ENCODE assay signal across 27 cellular contexts in the genomic region with DNA sequence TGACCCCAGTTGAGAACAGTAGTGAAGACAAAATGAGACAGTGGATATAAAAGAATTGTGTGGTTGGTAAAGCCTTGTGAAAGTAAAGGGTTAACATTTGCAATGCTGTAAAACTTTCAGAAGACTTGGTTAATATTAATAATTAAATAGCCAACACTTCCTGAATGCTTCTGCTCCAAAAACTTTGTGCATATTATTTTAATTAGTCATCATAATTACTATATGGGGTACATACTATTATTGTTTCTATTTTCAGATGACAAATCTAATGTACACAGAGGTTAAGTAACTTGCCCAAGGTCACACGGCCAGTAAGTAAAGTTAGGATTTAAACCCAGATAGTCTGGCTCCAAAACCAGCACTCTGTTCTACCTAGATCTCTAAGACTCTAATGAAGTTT.
"Had no signal": no experiment of that assay in that cellular context is flagged by ENCODE, and none has a peak within 500 bp of the region (broad histone marks: within the 10 kb centered on the region; RNA-seq: fewer than 3 reads in every experiment).

No MANE protein-coding gene starts in this region.

- H3K4me3 Mint-ChIP-seq: activated CD4-positive, alpha-beta memory T cell treated with anti-CD3 and anti-CD28 coated beads for 36 hours; activated CD4-positive, alpha-beta T cell treated with anti-CD3 and anti-CD28 coated beads, Interleukin-2, amount 10 ng/mL, durations not matched to agents 24 days and 14 days; activated T-cell treated with anti-CD3 and anti-CD28 coated beads, Interleukin-2, amount 50 U/mL, for 4 hours; activated T-helper 17 cell treated with anti-CD3 and anti-CD28 coated beads, Interleukin-2, amount 50 U/mL, for 72 hours; dendritic cell treated with granulocyte-macrophage colony-stimulating factor and Interleukin-4, amounts not matched to agents 40 ng/mL and 50 ng/mL, for 4 days; endodermal cell; nephron; stimulated activated naive B cell treated with anti-CD40 and anti-IgM and Interleukin-4, amounts not matched to agents 10 μg/mL and 1 μg/mL and 100 μg/mL, for 72 hours had no signal

- H3K36me3 ChIP-seq: esophagus squamous epithelium, suprapubic skin, tibial artery, upper lobe of right lung had no signal

- H3K4me1 Mint-ChIP-seq: activated CD4-positive, alpha-beta T cell treated with anti-CD3 and anti-CD28 coated beads, Interleukin-2, amount 10 ng/mL, durations not matched to agents 24 days and 14 days; activated T-helper 17 cell treated with anti-CD3 and anti-CD28 coated beads, Interleukin-2, amount 50 U/mL, for 72 hours; endodermal cell; nephron; stimulated activated naive B cell treated with anti-CD40 and anti-IgM and Interleukin-4, amounts not matched to agents 10 μg/mL and 1 μg/mL and 100 μg/mL, for 72 hours had no signal

- H3K27ac ChIP-seq: epithelial cell of prostate, esophagus squamous epithelium, suprapubic skin, tibial artery, upper lobe of right lung had no signal

- ATAC-seq: activated T-cell treated with anti-CD3 and anti-CD28 coated beads, Interleukin-2, amount 50 U/mL, for 4 hours; activated T-helper 17 cell treated with anti-CD3 and anti-CD28 coated beads, Interleukin-2, amount 50 U/mL, for 72 hours; left cardiac atrium; left ventricle myocardium superior; stimulated activated naive B cell treated with anti-CD40 and anti-IgM and Interleukin-4, amounts not matched to agents 10 μg/mL and 1 μg/mL and 100 μg/mL, for 72 hours; upper lobe of right lung had no signal

- H3K27me3 Mint-ChIP-seq: activated CD4-positive, alpha-beta memory T cell treated with anti-CD3 and anti-CD28 coated beads for 36 hours; activated CD4-positive, alpha-beta T cell treated with anti-CD3 and anti-CD28 coated beads, Interleukin-2, amount 10 ng/mL, durations not matched to agents 24 days and 14 days; activated T-helper 17 cell treated with anti-CD3 and anti-CD28 coated beads, Interleukin-2, amount 50 U/mL, for 72 hours; dendritic cell treated with granulocyte-macrophage colony-stimulating factor and Interleukin-4, amounts not matched to agents 40 ng/mL and 50 ng/mL, for 4 days; progenitor cell of endocrine pancreas; stimulated activated naive B cell treated with anti-CD40 and anti-IgM and Interleukin-4, amounts not matched to agents 10 μg/mL and 1 μg/mL and 100 μg/mL, for 72 hours had no signal

- H3K36me3 Mint-ChIP-seq: activated CD4-positive, alpha-beta memory T cell treated with anti-CD3 and anti-CD28 coated beads for 36 hours; stimulated activated naive B cell treated with anti-CD40 and anti-IgM and Interleukin-4, amounts not matched to agents 10 μg/mL and 1 μg/mL and 100 μg/mL, for 72 hours had no signal

- H3K27me3 ChIP-seq: esophagus squamous epithelium, suprapubic skin, tibial artery, upper lobe of right lung had no signal

- H3K9me3 ChIP-seq: esophagus squamous epithelium, suprapubic skin, tibial artery, upper lobe of right lung had no signal

- H3K4me1 ChIP-seq: esophagus squamous epithelium, suprapubic skin, tibial artery, upper lobe of right lung had no signal

- H3K9me3 Mint-ChIP-seq: activated CD4-positive, alpha-beta T cell treated with anti-CD3 and anti-CD28 coated beads, Interleukin-2, amount 10 ng/mL, durations not matched to agents 24 days and 14 days; activated T-cell treated with anti-CD3 and anti-CD28 coated beads, Interleukin-2, amount 50 U/mL, for 4 hours; endodermal cell; nephron had no signal

- H3K27ac Mint-ChIP-seq: activated CD4-positive, alpha-beta memory T cell treated with anti-CD3 and anti-CD28 coated beads for 36 hours; activated CD4-positive, alpha-beta T cell treated with anti-CD3 and anti-CD28 coated beads, Interleukin-2, amount 10 ng/mL, durations not matched to agents 24 days and 14 days; activated T-helper 17 cell treated with anti-CD3 and anti-CD28 coated beads, Interleukin-2, amount 50 U/mL, for 72 hours; dendritic cell treated with granulocyte-macrophage colony-stimulating factor and Interleukin-4, amounts not matched to agents 40 ng/mL and 50 ng/mL, for 4 days; endodermal cell; nephron; progenitor cell of endocrine pancreas; stimulated activated naive B cell treated with anti-CD40 and anti-IgM and Interleukin-4, amounts not matched to agents 10 μg/mL and 1 μg/mL and 100 μg/mL, for 72 hours had no signal

- H3K4me3 ChIP-seq: esophagus squamous epithelium, smooth muscle cell, suprapubic skin, tibial artery, upper lobe of right lung had no signal

- FAIRE-seq: astrocyte, islet of Langerhans had no signal

- DNase-seq: activated CD4-positive, alpha-beta memory T cell treated with anti-CD3 and anti-CD28 coated beads for 36 hours; activated CD4-positive, alpha-beta T cell treated with anti-CD3 and anti-CD28 coated beads, Interleukin-2, amount 10 ng/mL, durations not matched to agents 24 days and 14 days; activated CD4-positive, CD25-positive, alpha-beta regulatory T cell treated with anti-CD3 and anti-CD28 coated beads, Interleukin-2, amount 50 U/mL, for 72 hours; activated gamma-delta T cell treated with Interleukin-2 at 50 U/mL for 16 hours; activated naive CD4-positive, alpha-beta T cell treated with anti-CD3 and anti-CD28 coated beads, Interleukin-2, amount 50 U/mL, for 16 hours; activated T-cell treated with anti-CD3 and anti-CD28 coated beads, Interleukin-2, amount 50 U/mL, for 4 hours; amniotic stem cell; central memory CD4-positive, alpha-beta T cell; endodermal cell; esophagus squamous epithelium; foreskin melanocyte; left cardiac atrium; left ventricle myocardium superior; stimulated activated CD4-positive, alpha-beta T cell treated with anti-CD3 and anti-CD28 coated beads, Interleukin-1b, Interleukin-23, amount 100 ng/mL, for 48 hours; stimulated activated naive B cell treated with anti-CD40 and anti-IgM and Interleukin-4, amounts not matched to agents 10 μg/mL and 1 μg/mL and 100 μg/mL, for 72 hours; T-helper 2 cell; tibial artery; upper lobe of right lung had no signal
